Comparison of ENCODE assay signal across 10 cellular contexts in the genomic region with DNA sequence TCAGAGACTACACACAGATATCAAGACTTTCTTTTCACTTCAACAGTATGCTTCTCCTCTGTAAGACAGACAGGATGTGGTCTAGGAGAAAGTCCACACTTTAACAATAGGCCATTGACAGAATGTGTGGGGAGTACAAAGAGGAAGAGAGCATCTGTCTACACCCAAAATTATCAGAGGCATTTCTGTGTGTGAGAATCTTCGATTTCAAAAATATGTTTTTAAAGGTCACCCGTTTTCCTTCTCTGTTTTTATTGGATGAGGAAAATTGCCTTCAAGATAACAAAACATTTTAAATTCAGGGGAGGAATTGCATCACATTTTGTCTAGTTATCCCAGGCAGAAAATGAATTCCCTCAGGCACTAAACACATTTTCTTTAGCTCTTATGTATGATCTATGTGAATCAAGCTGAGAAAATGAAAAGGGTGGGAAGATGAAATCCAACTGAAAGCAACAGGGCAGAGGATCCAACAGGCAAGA. TPM values are rescaled to one million over a fixed set of nuclear protein-coding genes. Genes with fewer than 3 reads are reported as not detected.
DNase-seq lines count a peak whose midpoint lies in the region; ATAC-seq, FAIRE-seq and TF ChIP-seq lines count a peak whose summit lies in the region.
"Had no signal": no experiment of that assay in that cellular context is flagged by ENCODE, and none has a peak within 500 bp of the region (broad histone marks: within the 10 kb centered on the region; RNA-seq: fewer than 3 reads in every experiment).

No MANE protein-coding gene starts in this region.

- H3K4me2 ChIP-seq in astrocyte (ENCODE audit: low read length): peak overlapping the region; percentile 70

- H2AFZ ChIP-seq in astrocyte (ENCODE audit: low read depth, low read length): no peak overlapping the region

- H3K36me3 ChIP-seq in astrocyte (ENCODE audit: insufficient read depth, low read length): no peaks in the 10 kb centered on the region

- H3K79me2 ChIP-seq in astrocyte (ENCODE audit: insufficient read depth, low read length): no peaks in the 10 kb centered on the region

- H3K27ac ChIP-seq in astrocyte (ENCODE audit: low read depth, low read length): peak overlapping the region; percentile 53

- no peaks in the 10 kb centered on the region for H3K27me3 ChIP-seq in astrocyte (ENCODE audit: insufficient read depth, low read length)

- peaks cover 43% of the 10 kb centered on the region for H3K4me1 Mint-ChIP-seq in astrocyte (ENCODE audit: low read depth, unreplicated experiment)
- H3K4me1 Mint-ChIP-seq: activated B cell treated with CpG ODN at 0.5 μM for 24 hours had no signal

- FAIRE-seq in astrocyte (lab: Jason Lieb, UNC): peak; percentile 87
- FAIRE-seq: A204.1 had no signal

- H4K20me1 ChIP-seq in astrocyte (ENCODE audit: insufficient read depth, low read length): no peaks in the 10 kb centered on the region

- TF ChIP-seq CTCF in astrocyte (IDR thresholded peaks at IDR 0.05; ENCODE audit: insufficient read depth, low read depth, low read length): no peak

- H3K27ac Mint-ChIP-seq in astrocyte (ENCODE audit: unreplicated experiment): peak overlapping the region; percentile 82
- H3K27ac Mint-ChIP-seq: activated B cell treated with CpG ODN at 0.5 μM for 24 hours had no signal

- no peaks in the 10 kb centered on the region for H3K9me3 ChIP-seq in astrocyte (ENCODE audit: insufficient read depth, low read depth, low read length)

- peaks cover 27% of the 10 kb centered on the region for H3K4me1 ChIP-seq in astrocyte (ENCODE audit: insufficient read depth, low read length)

- no peak overlapping the region for H3K9ac ChIP-seq in astrocyte (ENCODE audit: low read length)

- no peaks in the 10 kb centered on the region for H3K9me3 Mint-ChIP-seq in astrocyte (ENCODE audit: unreplicated experiment)
- H3K9me3 Mint-ChIP-seq: activated B cell treated with CpG ODN at 0.5 μM for 24 hours had no signal

- H3K4me3 ChIP-seq in astrocyte (ENCODE audit: insufficient read depth, low read depth, low read length): no peak overlapping the region

- H3K27me3 Mint-ChIP-seq in astrocyte (ENCODE audit: low read depth, unreplicated experiment): no peaks in the 10 kb centered on the region
- H3K27me3 Mint-ChIP-seq: activated B cell treated with CpG ODN at 0.5 μM for 24 hours had no signal

- DNase-seq in DMS153 (lab: John Stamatoyannopoulos, UW) (peak; percentile 40), DMS153 treated with DMSO at 0.1 percent for 48 hours (lab: John Stamatoyannopoulos, UW; ENCODE audit: unreplicated experiment) (no peak), astrocyte (ENCODE audit: low read depth) (peak; percentile 47), stromal cell of bone marrow (ENCODE audit: low read depth) (peak; percentile 41), mesenteric fat pad (ENCODE audit: low spot score) (no peak)
- no peak for DNase-seq in activated naive CD4-positive, alpha-beta T cell treated with Interleukin-2 at 50 U/mL for 16 hours
- no peak for DNase-seq in stimulated activated naive CD4-positive, alpha-beta T cell (lab: John Stamatoyannopoulos, UW)
- DNase-seq: activated B cell treated with CpG ODN at 0.5 μM for 24 hours had no signal

- peak overlapping the region; percentile 4 for H3K4me3 Mint-ChIP-seq in astrocyte (ENCODE audit: unreplicated experiment)
- H3K4me3 Mint-ChIP-seq: activated B cell treated with CpG ODN at 0.5 μM for 24 hours had no signal

- H3K36me3 Mint-ChIP-seq in astrocyte (ENCODE audit: low read depth, unreplicated experiment): no peaks in the 10 kb centered on the region

- ATAC-seq in HG03135 (IDR thresholded peaks at IDR 0.05; ENCODE audit: unreplicated experiment): peak; percentile 100

RNA-seq across cellular contexts. Expression of a gene that starts 16.4 kb away (rescaled TPM):
- total RNA-seq in astrocyte (24.1 and 29.7 TPM in 2 replicates), mesenteric fat pad (16.6 TPM)
- total RNA-seq: activated B cell treated with CpG ODN at 0.5 μM for 24 hours had no signal

Comparison
In these comparisons a context has a peak if more than half of its experiments do, and no peak if none do; other contexts are left out.
1. DNase-seq: peak in DMS153 (single experiment), astrocyte (single experiment) and stromal cell of bone marrow (single experiment); none in DMS153 treated with DMSO at 0.1 percent for 48 hours (single experiment), activated naive CD4-positive, alpha-beta T cell treated with Interleukin-2 at 50 U/mL for 16 hours (single experiment), stimulated activated naive CD4-positive, alpha-beta T cell (0 of 6) and mesenteric fat pad (single experiment).